Comparison of ENCODE assay signal across 2 cellular contexts in the genomic region with DNA sequence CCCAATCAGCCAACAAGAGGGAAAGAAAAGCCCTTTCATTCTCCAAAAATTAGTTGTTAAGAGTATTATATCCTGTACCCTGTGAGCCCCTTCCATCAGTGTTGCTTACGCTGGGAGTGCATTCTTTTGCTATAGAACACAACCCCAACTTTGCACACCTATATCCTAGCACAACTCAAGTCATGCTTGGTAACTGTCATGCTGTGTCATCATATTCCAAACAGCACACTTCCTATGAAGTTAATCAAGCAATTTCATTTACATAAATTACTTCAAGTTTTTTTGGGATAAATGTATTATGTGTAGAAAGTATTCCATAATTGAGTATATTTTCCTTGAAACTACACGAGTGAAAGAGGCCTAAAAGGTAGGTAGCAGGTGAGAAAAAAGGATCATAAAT.
TF ChIP-seq lines count a peak whose summit lies in the region.

No MANE protein-coding gene starts in this region.

TF ChIP-seq in HepG2, 621 proteins besides CTCF, POLR2A, EP300 and RAD21:
- TF ChIP-seq MAFK (conservative IDR thresholded peaks at IDR 0.05 in 1 of 2, IDR thresholded peaks at IDR 0.05 in 1 of 2; ENCODE audit: low read length in 2 of 2) (peak; percentile 73 to 75), ZNF281 (CRISPR knock-in tag; IDR thresholded peaks at IDR 0.05; ENCODE audit: borderline replicate concordance) (no peak), JARID2 (CRISPR knock-in tag; IDR thresholded peaks at IDR 0.05; ENCODE audit: insufficient replicate concordance) (no peak), HMG20B (CRISPR knock-in tag; conservative IDR thresholded peaks at IDR 0.05) (no peak), ZNF484 (CRISPR knock-in tag; IDR thresholded peaks at IDR 0.05; ENCODE audit: borderline replicate concordance, low read depth) (no peak), SP140L (CRISPR knock-in tag; IDR thresholded peaks at IDR 0.05; ENCODE audit: borderline replicate concordance) (no peak), ZNF317 (CRISPR knock-in tag; IDR thresholded peaks at IDR 0.05) (no peak), MAFF (IDR thresholded peaks at IDR 0.05; ENCODE audit: low read depth, low read length) (peak; percentile 34; the same call in 1 of the 2 replicates), KDM2A (CRISPR knock-in tag; IDR thresholded peaks at IDR 0.05; ENCODE audit: borderline replicate concordance, low read depth) (no peak)

TF ChIP-seq in K562, 482 proteins besides CTCF, POLR2A, EP300 and RAD21:
- no peak for TF ChIP-seq BCL6 (CRISPR knock-in tag; IDR thresholded peaks at IDR 0.05)
- no peak for TF ChIP-seq ZEB2 (IDR thresholded peaks at IDR 0.05)
- TF ChIP-seq RHOXF2B (CRISPR knock-in tag; conservative IDR thresholded peaks at IDR 0.05) = no peak
- peak; percentile 66 for TF ChIP-seq C11orf30 (IDR thresholded peaks at IDR 0.05; ENCODE audit: low read depth)
- TF ChIP-seq MTA2 (IDR thresholded peaks at IDR 0.05; ENCODE audit: low read depth) = no peak
- TF ChIP-seq ADNP (tag; IDR thresholded peaks at IDR 0.05) = no peak
- TF ChIP-seq ZNF316 (IDR thresholded peaks at IDR 0.05) = peak; percentile 78
- TF ChIP-seq MAFK (IDR thresholded peaks at IDR 0.05; ENCODE audit: low read length) = peak; percentile 29; the same call in 1 of the 2 replicates
- TF ChIP-seq MAFF (IDR thresholded peaks at IDR 0.05; ENCODE audit: low read length) = peak; percentile 27; the same call in 1 of the 2 replicates
- no peak for TF ChIP-seq HNRNPK (IDR thresholded peaks at IDR 0.05; ENCODE audit: low read depth, low read length, poor library complexity, severe bottlenecking)
- TF ChIP-seq HSF4 (CRISPR knock-in tag; IDR thresholded peaks at IDR 0.05; ENCODE audit: borderline replicate concordance) = no peak
- TF ChIP-seq MAFG (tag; conservative IDR thresholded peaks at IDR 0.05) = peak; percentile 53
